Comparison of ENCODE assay signal across 8 cellular contexts in genomic region chr7:138097064-138097741, GRCh38. TPM values are rescaled to one million over a fixed set of nuclear protein-coding genes. Genes with fewer than 3 reads are reported as not detected.
A peak's percentile ranks its signal among the peaks of the same experiment; 100 is the strongest.
DNase-seq lines count a peak whose midpoint lies in the region; ATAC-seq and TF ChIP-seq lines count a peak whose summit lies in the region.

No MANE protein-coding gene starts in this region.

- no peak overlapping the region for H3K4me3 Mint-ChIP-seq in glutamatergic neuron (ENCODE audit: unreplicated experiment)

- H3K27ac Mint-ChIP-seq in glutamatergic neuron (ENCODE audit: unreplicated experiment): no peak overlapping the region

- TF ChIP-seq CTCF in HFF-Myc (IDR thresholded peaks at IDR 0.05; ENCODE audit: low read depth, low read length, missing control alignments) (peak; percentile 14), glutamatergic neuron (IDR thresholded peaks at IDR 0.05; ENCODE audit: partially characterized antibody, unreplicated experiment) (peak; percentile 43)

- no peak for ATAC-seq in HG03159 (IDR thresholded peaks at IDR 0.05; ENCODE audit: unreplicated experiment)

- no peaks in the 10 kb centered on the region for H3K4me1 Mint-ChIP-seq in glutamatergic neuron (ENCODE audit: low read depth, unreplicated experiment)

- DNase-seq in EH (ENCODE audit: low read depth) (peak; percentile 23), HFF-Myc (ENCODE audit: extremely low read depth, low read depth) (no peak), RPMI7951 (ENCODE audit: low read depth) (peak; percentile 43), glutamatergic neuron (peak; percentile 39), dedifferentiated amniotic fluid mesenchymal stem cell (ENCODE audit: extremely low spot score) (no peak), NCI-H1436 (lab: John Stamatoyannopoulos, UW) (no peak)
- DNase-seq in activated naive CD4-positive, alpha-beta T cell treated with Interleukin-2 at 50 U/mL for 16 hours: no peak

- H3K27me3 Mint-ChIP-seq in glutamatergic neuron (ENCODE audit: unreplicated experiment): peaks cover 2% of the 10 kb centered on the region

- no peaks in the 10 kb centered on the region for H3K36me3 Mint-ChIP-seq in glutamatergic neuron (ENCODE audit: unreplicated experiment)

- H3K9me3 Mint-ChIP-seq in glutamatergic neuron (ENCODE audit: unreplicated experiment): no peaks in the 10 kb centered on the region

- no peak overlapping the region for H3K4me3 ChIP-seq in HFF-Myc (replicated peaks; ENCODE audit: low read depth, low read length)

RNA-seq across cellular contexts. Expression of gene AKR1D1, which starts 20.9 kb away (rescaled TPM):
- total RNA-seq in RPMI7951 (2014; rRNA removed; shearing (Covaris generic)): not detected in 2 replicates
- total RNA-seq in glutamatergic neuron (ENCODE audit: unreplicated experiment): not detected

Comparison
In these comparisons a context has a peak if more than half of its experiments do, and no peak if none do; other contexts are left out.
1. DNase-seq: peak in EH (single experiment), RPMI7951 (single experiment) and glutamatergic neuron (single experiment); none in HFF-Myc (single experiment), dedifferentiated amniotic fluid mesenchymal stem cell (single experiment), activated naive CD4-positive, alpha-beta T cell treated with Interleukin-2 at 50 U/mL for 16 hours (single experiment) and NCI-H1436 (single experiment).